15 cellular contexts compared by ENCODE assay signal in the genomic region with DNA sequence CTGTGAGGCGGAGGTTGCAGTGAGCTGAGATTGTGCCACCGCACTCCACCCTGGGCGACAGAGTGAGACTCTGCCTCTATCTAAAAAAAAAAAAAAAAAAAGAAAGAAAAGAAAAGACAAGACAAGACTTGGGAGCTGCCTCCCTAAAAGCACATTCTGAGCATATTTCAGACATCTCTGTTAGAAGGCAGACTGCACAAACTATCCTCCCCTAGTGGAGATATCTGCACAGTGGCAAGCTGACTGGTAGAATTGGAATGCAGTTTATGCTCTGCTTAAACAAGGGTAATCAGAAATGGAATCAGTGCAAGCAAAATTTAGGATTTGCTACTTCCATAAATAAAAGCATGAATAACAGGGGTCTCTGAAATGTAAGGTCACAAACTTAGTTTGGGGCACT. TPM values are rescaled to one million over a fixed set of nuclear protein-coding genes. Genes with fewer than 3 reads are reported as not detected.
DNase-seq lines count a peak whose midpoint lies in the region; ATAC-seq and TF ChIP-seq lines count a peak whose summit lies in the region.
"Had no signal": no experiment of that assay in that cellular context is flagged by ENCODE, and none has a peak within 500 bp of the region (broad histone marks: within the 10 kb centered on the region; RNA-seq: fewer than 3 reads in every experiment).

No MANE protein-coding gene starts in this region.

- H3K9me3 ChIP-seq in RWPE2 (ENCODE audit: severe bottlenecking) (no peaks in the 10 kb centered on the region), transverse colon (no peaks in the 10 kb centered on the region)
- H3K9me3 ChIP-seq: esophagus muscularis mucosa, testis had no signal

- TF ChIP-seq CTCF in RWPE2 (IDR thresholded peaks at IDR 0.05; ENCODE audit: poor library complexity, severe bottlenecking) (no peak), fibroblast of mammary gland (conservative IDR thresholded peaks at IDR 0.05; ENCODE audit: control insufficient read depth, insufficient read depth, low read depth, low read length) (peak; percentile 54), transverse colon (IDR thresholded peaks at IDR 0.05) (no peak)

- 0 out of 3 replicates have a peak, but pooled peaks have one; percentile 59 for ATAC-seq in RWPE2 (ENCODE audit: low read depth)

- H3K4me3 ChIP-seq in RWPE2 (ENCODE audit: severe bottlenecking) (no peak overlapping the region), fibroblast of mammary gland (ENCODE audit: control insufficient read depth, low read depth, low read length) (no peak overlapping the region), transverse colon (no peak overlapping the region)
- H3K4me3 ChIP-seq: esophagus muscularis mucosa, testis had no signal

- DNase-seq in GM04504 (ENCODE audit: low read depth), result peak; percentile 22
- DNase-seq in RWPE2 (ENCODE audit: low spot score), result no peak
- peak; percentile 38 for DNase-seq in fibroblast of mammary gland (ENCODE audit: low read depth)
- DNase-seq in renal cortical epithelial cell (ENCODE audit: low read depth), result peak; percentile 12
- DNase-seq in activated CD8-positive, alpha-beta memory T cell treated with anti-CD3 and anti-CD28 coated beads for 24 hours, result no peak
- no peak for DNase-seq in NCI-H774 (lab: John Stamatoyannopoulos, UW)
- no peak for DNase-seq in NCI-H345 (lab: John Stamatoyannopoulos, UW)
- no peak for DNase-seq in transverse colon
- DNase-seq: activated CD4-positive, alpha-beta T cell treated with anti-CD3 and anti-CD28 coated beads for 4 hours; naive B cell; NCI-H2081 treated with DMSO at 0.1 percent for 48 hours; small intestine; T-helper 1 cell; testis had no signal

- H3K27ac ChIP-seq in RWPE2 (ENCODE audit: poor library complexity, severe bottlenecking) (no peak overlapping the region), transverse colon (no peak overlapping the region)
- H3K27ac ChIP-seq: esophagus muscularis mucosa, testis had no signal

- no peak for TF ChIP-seq EP300 in transverse colon (IDR thresholded peaks at IDR 0.05; ENCODE audit: low read depth)

- TF ChIP-seq POLR2A in transverse colon (IDR thresholded peaks at IDR 0.05), result no peak

- 100% methylated on average over 3 of the region's 3 CpGs; no CpG with 5 or more reads in 1 of the 2 donors for WGBS in transverse colon (ENCODE audit: low coverage in 1 of 2), 2 donors

- in situ Hi-C loops in transverse colon (cut with MboI; ENCODE audit: low pct_ligation_motif_present in 1 of 4, low pct_unique_long_range_greater_than_20kb in 1 of 4, low sequenced_read_pairs in 3 of 4), result no loop called here

- intact Hi-C loops in transverse colon (cut with DNase I; ENCODE audit: low total_unique reads), result no loop called here

- H3K27me3 ChIP-seq in RWPE2 (ENCODE audit: insufficient read depth, poor library complexity, severe bottlenecking), result no peaks in the 10 kb centered on the region
- H3K27me3 ChIP-seq in transverse colon, result no peaks in the 10 kb centered on the region
- H3K27me3 ChIP-seq: esophagus muscularis mucosa, testis had no signal

- no peaks in the 10 kb centered on the region for H3K4me1 ChIP-seq in RWPE2 (ENCODE audit: insufficient read depth, poor library complexity, severe bottlenecking)
- H3K4me1 ChIP-seq in transverse colon, result peaks cover 0 to 12% (median 5%) of the 10 kb centered on the region in 4 donors
- H3K4me1 ChIP-seq: esophagus muscularis mucosa, testis had no signal

- H3K36me3 ChIP-seq in RWPE2 (ENCODE audit: low read depth) (no peaks in the 10 kb centered on the region), transverse colon (no peaks in the 10 kb centered on the region)
- H3K36me3 ChIP-seq: esophagus muscularis mucosa had no signal

RNA-seq across cellular contexts. Expression of a gene that starts 31.8 kb away (rescaled TPM):
- total RNA-seq in renal cortical epithelial cell, result 0.30 TPM in 1 of 2 replicates, not detected in the other
- total RNA-seq in transverse colon, result 1 to 10 TPM in 3 of 4 donors, under 1 TPM in 1; 0.37 to 6.8 (median 5.5) TPM

Comparison
In these comparisons a context has a peak if more than half of its experiments do, and no peak if none do; other contexts are left out.
1. DNase-seq: peak in GM04504 (single experiment), fibroblast of mammary gland (single experiment) and renal cortical epithelial cell (single experiment); none in RWPE2 (single experiment), activated CD8-positive, alpha-beta memory T cell treated with anti-CD3 and anti-CD28 coated beads for 24 hours (single experiment), NCI-H774 (single experiment), NCI-H345 (single experiment) and transverse colon (single experiment).